Comparison of ENCODE assay signal across 27 cellular contexts in genomic region chr3:146306024-146306423, GRCh38.
"Had no signal": no experiment of that assay in that cellular context is flagged by ENCODE, and none has a peak within 500 bp of the region (broad histone marks: within the 10 kb centered on the region; RNA-seq: fewer than 3 reads in every experiment).

No MANE protein-coding gene starts in this region.

- DNase-seq: stimulated activated CD4-positive, alpha-beta T cell treated with anti-CD3 and anti-CD28 coated beads, Interleukin-2, amount 100 ng/mL, for 24 hours; stimulated activated CD4-positive, alpha-beta T cell treated with anti-CD3 and anti-CD28 coated beads, Interleukin-2, amount 100 ng/mL, for 48 hours; stimulated activated CD4-positive, alpha-beta T cell treated with anti-CD3 and anti-CD28 coated beads, Interleukin-4, amount 100 ng/mL, for 1 hour; stimulated activated CD4-positive, alpha-beta T cell treated with anti-CD3 and anti-CD28 coated beads, Interleukin-4, amount 100 ng/mL, for 24 hours; stimulated activated CD4-positive, alpha-beta T cell treated with anti-CD3 and anti-CD28 coated beads, Interleukin-4, amount 100 ng/mL, for 4 hours; stimulated activated CD8-positive, alpha-beta memory T cell treated with anti-CD3 and anti-CD28 coated beads, Interleukin-4, amount 100 ng/mL, for 48 hours; stimulated activated naive B cell treated with anti-CD40 and anti-IgM and Interleukin-4, amounts not matched to agents 10 μg/mL and 1 μg/mL and 100 μg/mL, for 72 hours; stimulated activated naive CD4-positive, alpha-beta T cell; stimulated activated naive CD4-positive, alpha-beta T cell treated with Interleukin-2 at 50 U/mL for 16 hours; stomach; substantia nigra; testis; thyroid gland; tibial artery; transverse colon; trophoblast cell; upper lobe of left lung; uterus had no signal

- H3K27ac Mint-ChIP-seq: stimulated activated effector memory CD8-positive, alpha-beta T cell treated with anti-CD3 and anti-CD28 coated beads, Interleukin-12 subunit alpha, Interleukin-12 subunit beta, amount 100 ng/mL, for 72 hours; stimulated activated memory B cell treated with anti-CD40 and anti-IgM and Interleukin-4, amounts not matched to agents 10 μg/mL and 1 μg/mL and 100 μg/mL, for 72 hours; stimulated activated naive B cell treated with anti-CD40 and anti-IgM and Interleukin-4, amounts not matched to agents 10 μg/mL and 1 μg/mL and 100 μg/mL, for 72 hours; stimulated activated naive CD8-positive, alpha-beta T cell treated with anti-CD3 and anti-CD28 coated beads, Interleukin-15, Interleukin-2, amounts not matched to agents 100 ng/mL and 50 ng/mL, for 24 hours; type B pancreatic cell had no signal

- H3K27me3 ChIP-seq: stomach, suprapubic skin, testis, thyroid gland, tibial artery, tibial nerve, transverse colon, upper lobe of left lung, upper lobe of right lung, uterus, vagina had no signal

- H3K27ac ChIP-seq: stomach, suprapubic skin, testis, thoracic aorta, thyroid gland, tibial artery, transverse colon, upper lobe of left lung, upper lobe of right lung, uterus, vagina had no signal

- H3K27me3 Mint-ChIP-seq: stimulated activated memory B cell treated with anti-CD40 and anti-IgM and Interleukin-4, amounts not matched to agents 10 μg/mL and 1 μg/mL and 100 μg/mL, for 72 hours; stimulated activated naive B cell treated with anti-CD40 and anti-IgM and Interleukin-4, amounts not matched to agents 10 μg/mL and 1 μg/mL and 100 μg/mL, for 72 hours; type B pancreatic cell had no signal

- ATAC-seq: stimulated activated effector memory CD8-positive, alpha-beta T cell treated with anti-CD3 and anti-CD28 coated beads, Interleukin-12 subunit alpha, Interleukin-12 subunit beta, amount 100 ng/mL, for 72 hours; upper lobe of right lung had no signal

- H3K4me3 Mint-ChIP-seq: stimulated activated effector memory CD8-positive, alpha-beta T cell treated with anti-CD3 and anti-CD28 coated beads, Interleukin-12 subunit alpha, Interleukin-12 subunit beta, amount 100 ng/mL, for 72 hours; stimulated activated memory B cell treated with anti-CD40 and anti-IgM and Interleukin-4, amounts not matched to agents 10 μg/mL and 1 μg/mL and 100 μg/mL, for 72 hours; stimulated activated naive B cell treated with anti-CD40 and anti-IgM and Interleukin-4, amounts not matched to agents 10 μg/mL and 1 μg/mL and 100 μg/mL, for 72 hours; stimulated activated naive CD8-positive, alpha-beta T cell treated with anti-CD3 and anti-CD28 coated beads, Interleukin-15, Interleukin-2, amounts not matched to agents 100 ng/mL and 50 ng/mL, for 24 hours; type B pancreatic cell had no signal

- H3K9me3 ChIP-seq: stomach, suprapubic skin, testis, thyroid gland, tibial artery, upper lobe of left lung, upper lobe of right lung, uterus, vagina had no signal

- H3K4me1 Mint-ChIP-seq: stimulated activated effector memory CD8-positive, alpha-beta T cell treated with anti-CD3 and anti-CD28 coated beads, Interleukin-12 subunit alpha, Interleukin-12 subunit beta, amount 100 ng/mL, for 72 hours; stimulated activated memory B cell treated with anti-CD40 and anti-IgM and Interleukin-4, amounts not matched to agents 10 μg/mL and 1 μg/mL and 100 μg/mL, for 72 hours; stimulated activated naive B cell treated with anti-CD40 and anti-IgM and Interleukin-4, amounts not matched to agents 10 μg/mL and 1 μg/mL and 100 μg/mL, for 72 hours had no signal

- H3K4me3 ChIP-seq: stomach, suprapubic skin, testis, thoracic aorta, thyroid gland, tibial artery, tibial nerve, transverse colon, upper lobe of left lung, upper lobe of right lung, uterus, vagina had no signal

- H3K4me1 ChIP-seq: stomach, uterus, vagina had no signal

- H3K36me3 ChIP-seq: stomach, suprapubic skin, thoracic aorta, thyroid gland, tibial artery, tibial nerve, transverse colon, upper lobe of left lung, upper lobe of right lung, uterus, vagina had no signal
